In the genomic region with DNA sequence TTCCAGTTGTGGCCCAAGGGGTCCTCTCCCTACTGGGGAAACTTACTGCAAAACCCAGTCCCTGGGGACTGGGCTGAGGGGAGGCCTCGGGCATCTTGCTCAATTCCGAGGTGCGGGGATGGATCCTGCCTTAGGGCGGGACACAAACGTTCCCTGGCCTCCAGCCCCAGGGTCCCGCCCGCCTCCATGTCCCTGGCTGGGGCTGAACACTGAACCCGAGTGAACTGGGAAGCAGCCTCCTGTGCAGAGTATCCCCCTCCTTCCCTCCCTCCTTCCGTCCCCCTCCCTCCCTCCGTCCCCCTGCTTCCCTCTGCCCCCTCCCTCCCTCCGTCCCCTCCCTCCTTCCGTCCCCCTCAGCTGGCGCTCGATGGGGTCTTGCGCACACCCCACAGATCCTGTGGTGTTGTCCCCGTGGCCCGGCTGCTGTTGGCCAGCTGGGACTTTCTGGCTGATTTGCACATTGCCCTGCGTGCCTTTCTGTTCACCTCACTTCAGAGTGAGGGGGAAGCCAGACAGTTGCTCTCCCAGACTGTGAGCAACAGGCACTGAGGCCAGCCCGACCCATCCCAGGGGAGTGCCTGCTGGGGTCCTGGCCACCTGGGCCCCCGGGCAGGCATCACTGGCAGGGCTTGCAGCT, we compare ENCODE assay signal across 14 cellular contexts. TPM values are rescaled to one million over a fixed set of nuclear protein-coding genes. Genes with fewer than 3 reads are reported as not detected.
A peak's percentile ranks its signal among the peaks of the same experiment; 100 is the strongest.
DNase-seq lines count a peak whose midpoint lies in the region; ATAC-seq, FAIRE-seq and TF ChIP-seq lines count a peak whose summit lies in the region.
"Had no signal": no experiment of that assay in that cellular context is flagged by ENCODE, and none has a peak within 500 bp of the region (broad histone marks: within the 10 kb centered on the region; RNA-seq: fewer than 3 reads in every experiment).

No MANE protein-coding gene starts in this region.

- in situ Hi-C loops in IMR-90 (cut with MboI; ENCODE audit: low sequenced_read_pairs) = no loop called here

- peak overlapping the region; percentile 24; the same call in 1 of the 2 replicates for H3K9ac ChIP-seq in IMR-90 (ENCODE audit: low read depth, low read length)
- H3K9ac ChIP-seq in neuronal stem cell (ENCODE audit: low read depth, low read length, poor library complexity) = peak overlapping the region; percentile 60
- H3K9ac ChIP-seq: SK-N-SH had no signal

- no peak overlapping the region for H3K14ac ChIP-seq in IMR-90 (replicated peaks; ENCODE audit: low read depth, low read length)
- peak overlapping the region; percentile 38 for H3K14ac ChIP-seq in neuronal stem cell (ENCODE audit: low read length)

- POLR2A ChIA-PET in IMR-90 (lab: Charles Lee; ENCODE audit: unreplicated experiment) = no interaction called here

- peak overlapping the region; percentile 34 for H3K27ac ChIP-seq in IMR-90 (ENCODE audit: insufficient read depth, low read length)
- no peak overlapping the region for H3K27ac ChIP-seq in neuronal stem cell (replicated peaks; ENCODE audit: low read length)

- BruUV-seq in IMR-90 (replicated peaks; lab: Mats Ljungman, UMichigan) = no TSS peak

- H3K4me2 ChIP-seq in IMR-90 (ENCODE audit: low read depth, low read length) = peak overlapping the region; percentile 4; the same call in 1 of the 2 replicates
- no peak overlapping the region for H3K4me2 ChIP-seq in neuronal stem cell (ENCODE audit: insufficient read depth, low read length, poor library complexity, severe bottlenecking)
- H3K4me2 ChIP-seq: SK-N-SH had no signal

- H2AK9ac ChIP-seq in IMR-90 (replicated peaks; ENCODE audit: low read depth, low read length, poor library complexity) = peak overlapping the region; percentile 93

- H4K91ac ChIP-seq in IMR-90 (ENCODE audit: insufficient read depth, low read depth, low read length) (peak overlapping the region; percentile 37), neuronal stem cell (ENCODE audit: low read depth, low read length, poor library complexity) (no peak overlapping the region)

- dilution Hi-C loops in IMR-90 (cut with HindIII; ENCODE audit: low sequenced_read_pairs, unreplicated experiment) = no loop called here

- no peak for TF ChIP-seq CTCF in IMR-90 (conservative IDR thresholded peaks at IDR 0.05; ENCODE audit: low read depth, low read length)

- 0 out of 4 replicates have a peak overlapping the region, but pooled peaks have one; percentile 27 to 47 for H4K8ac ChIP-seq in IMR-90 (ENCODE audit: low read depth in 2 of 2, low read length in 2 of 2)
- H4K8ac ChIP-seq in neuronal stem cell (ENCODE audit: low read depth, low read length) = no peak overlapping the region

- no peak overlapping the region for H2AK5ac ChIP-seq in IMR-90 (ENCODE audit: low read depth, low read length)
- no peak overlapping the region for H2AK5ac ChIP-seq in neuronal stem cell (ENCODE audit: low read depth, low read length)

- H3K4me3 ChIP-seq in IMR-90 (ENCODE audit: insufficient read depth, low read depth, low read length) = no peak overlapping the region
- H3K4me3 ChIP-seq in neuronal stem cell (ENCODE audit: low read length in 2 of 2) = no peak overlapping the region
- H3K4me3 ChIP-seq: thyroid gland had no signal

- FAIRE-seq in H54 (lab: Jason Lieb, UNC) = no peak
- FAIRE-seq: islet of Langerhans had no signal

- peak; percentile 77 for DNase-seq in AG08396 (ENCODE audit: low spot score)
- DNase-seq in IMR-90 = peak; percentile 69
- peak; percentile 73 for DNase-seq in fibroblast of gingiva (ENCODE audit: low read depth)
- DNase-seq in neuronal stem cell (ENCODE audit: low spot score) = no peak
- no peak for DNase-seq in NCI-H1694 (lab: John Stamatoyannopoulos, UW)
- no peak for DNase-seq in H54 (ENCODE audit: insufficient read length, low spot score)
- DNase-seq in stimulated activated CD4-positive, alpha-beta T cell treated with anti-CD3 and anti-CD28 coated beads, Interleukin-12 subunit alpha, Interleukin-12 subunit beta, amount 100 ng/mL, for 4 hours = no peak
- DNase-seq: activated CD8-positive, alpha-beta memory T cell treated with anti-CD3 and anti-CD28 coated beads, Interleukin-2, amount 10 ng/mL, durations not matched to agents 7 days and 5 days; caudate nucleus; NCI-H2081; SK-N-SH had no signal

- intact Hi-C loops in IMR-90 (cut with micrococcal nuclease) = no loop called here

- H2BK5ac ChIP-seq in IMR-90 (ENCODE audit: low read depth, low read length, poor library complexity, severe bottlenecking) = peak overlapping the region; percentile 43
- no peak overlapping the region for H2BK5ac ChIP-seq in neuronal stem cell (ENCODE audit: low read length)

- H3K9me3 ChIP-seq in IMR-90 (ENCODE audit: control insufficient read depth, insufficient read depth, low read length) (no peaks in the 10 kb centered on the region), neuronal stem cell (replicated peaks in 1 of 2; ENCODE audit: control insufficient read depth in 2 of 2, insufficient read depth in 1 of 2, low read depth in 1 of 2, low read length in 2 of 2) (no peaks in the 10 kb centered on the region)
- H3K9me3 ChIP-seq: SK-N-SH, thyroid gland had no signal

- peaks cover 81% of the 10 kb centered on the region for H4K20me1 ChIP-seq in IMR-90 (ENCODE audit: insufficient read depth, low read length)

- H3K36me3 ChIP-seq in IMR-90 (ENCODE audit: control insufficient read depth, insufficient read depth, low read length) = peaks cover 8% of the 10 kb centered on the region
- peaks cover 6 to 14% of the 10 kb centered on the region in 2 donors for H3K36me3 ChIP-seq in neuronal stem cell (replicated peaks in 1 of 2; ENCODE audit: control insufficient read depth in 2 of 2, insufficient read depth in 2 of 2, low read length in 2 of 2)

- 41% methylated on average over 8 of the region's 20 CpGs; no CpG with 5 or more reads in 1 of the 2 experiments for WGBS in IMR-90 (ENCODE audit: extremely low coverage in 2 of 2, insufficient read length in 1 of 2), 2 experiments
- WGBS in neuronal stem cell (ENCODE audit: extremely low coverage in 2 of 2, insufficient read length in 2 of 2, insufficient replicate concordance in 1 of 2), 2 donors = no CpG with 5 or more reads among the region's 20 CpGs

- TF ChIP-seq RAD21 in IMR-90 (IDR thresholded peaks at IDR 0.05; ENCODE audit: low read length) = no peak

- TF ChIP-seq POLR2A in IMR-90 (IDR thresholded peaks at IDR 0.05; ENCODE audit: low read depth, low read length) (no peak), H54 (IDR thresholded peaks at IDR 0.05; ENCODE audit: low read depth, low read length) (no peak)

- ATAC-seq in IMR-90 (ENCODE audit: low read depth) (peak; percentile 25), HG03175 (IDR thresholded peaks at IDR 0.05; ENCODE audit: unreplicated experiment) (no peak)
- ATAC-seq: activated CD8-positive, alpha-beta memory T cell treated with anti-CD3 and anti-CD28 coated beads, Interleukin-2, amount 10 ng/mL, durations not matched to agents 7 days and 5 days had no signal

- peaks cover 0 to 72% of the 10 kb centered on the region in 2 experiments; a peak in 3 of 4 replicates for H3K79me1 ChIP-seq in IMR-90 (ENCODE audit: low read depth in 1 of 2, low read length in 2 of 2)
- peaks cover 54% of the 10 kb centered on the region for H3K79me1 ChIP-seq in neuronal stem cell (ENCODE audit: low read depth, low read length)

- H3K27me3 ChIP-seq in IMR-90 (ENCODE audit: control insufficient read depth, insufficient read depth, low read length) (no peaks in the 10 kb centered on the region), neuronal stem cell (ENCODE audit: control insufficient read depth in 3 of 3, insufficient read depth in 3 of 3, low read depth in 1 of 3, low read length in 3 of 3) (no peaks in the 10 kb centered on the region)
- H3K27me3 ChIP-seq: thyroid gland had no signal

- H3K23ac ChIP-seq in IMR-90 (ENCODE audit: low read depth, low read length) (no peak overlapping the region), neuronal stem cell (ENCODE audit: low read depth, low read length, poor library complexity) (no peak overlapping the region)

- no peak overlapping the region for H3K18ac ChIP-seq in IMR-90 (ENCODE audit: low read depth, low read length)
- H3K18ac ChIP-seq in neuronal stem cell (ENCODE audit: low read length) = peak overlapping the region; percentile 28

- no peak overlapping the region for H3K56ac ChIP-seq in IMR-90 (ENCODE audit: extremely low read depth, insufficient read depth, low read length)

- no peak overlapping the region for H2AFZ ChIP-seq in IMR-90 (replicated peaks; ENCODE audit: low read length, poor library complexity)
- no peak overlapping the region for H2AFZ ChIP-seq in neuronal stem cell (ENCODE audit: low read length)

- no peak overlapping the region for H2BK20ac ChIP-seq in IMR-90 (ENCODE audit: low read depth, low read length)

- H2BK15ac ChIP-seq in IMR-90 (ENCODE audit: low read depth, low read length) = no peak overlapping the region
- no peak overlapping the region for H2BK15ac ChIP-seq in neuronal stem cell (ENCODE audit: low read length)

- no peak overlapping the region for H2BK120ac ChIP-seq in IMR-90 (ENCODE audit: low read depth, low read length)
- H2BK120ac ChIP-seq in neuronal stem cell (ENCODE audit: low read depth, low read length) = no peak overlapping the region

- no peak overlapping the region for H4K5ac ChIP-seq in IMR-90 (ENCODE audit: low read depth, low read length)

- no peak overlapping the region for H2BK12ac ChIP-seq in neuronal stem cell (ENCODE audit: low read length)

- H3K4ac ChIP-seq in IMR-90 (ENCODE audit: low read depth, low read length) (peak overlapping the region; percentile 48), neuronal stem cell (ENCODE audit: low read length) (peak overlapping the region; percentile 76)

- H3K9me1 ChIP-seq in IMR-90 (ENCODE audit: insufficient read depth, low read length) = 0 out of 2 replicates have a peak, but pooled peaks cover 8% of the 10 kb centered on the region

- CTCF ChIA-PET in IMR-90 (lab: Yijun Ruan, JAX) = no interaction called here

- H3K4me1 ChIP-seq in IMR-90 (ENCODE audit: control insufficient read depth, insufficient read depth, low read length) (peaks cover 37% of the 10 kb centered on the region), neuronal stem cell (ENCODE audit: control insufficient read depth in 2 of 2, insufficient read depth in 1 of 2, low read depth in 1 of 2, low read length in 2 of 2) (peaks cover 11 to 44% of the 10 kb centered on the region in 2 donors)

RNA-seq across cellular contexts. Expression of a gene that starts 5.5 kb away (rescaled TPM):
- 26.4 and 29.6 TPM in 2 replicates for total RNA-seq in IMR-90 (2012; rRNA removed)
- 52.6 and 55.1 TPM in 2 replicates for polyA plus RNA-seq in IMR-90 (2012; rRNA removed)
- polyA plus RNA-seq in IMR-90 (2012; cell fraction: cytosol; rRNA removed) = 37.0 and 60.8 TPM in 2 replicates
- polyA plus RNA-seq in IMR-90 (2012; cell fraction: nucleus; rRNA removed; ENCODE audit: low replicate concordance) = 79.2 and 173 TPM in 2 replicates
- polyA plus RNA-seq in neuronal stem cell (2013, experiment 1 of 2) = 117 TPM
- polyA plus RNA-seq in neuronal stem cell (2013, experiment 2 of 2) = 112 TPM

RNA-seq across cellular contexts. Expression of a gene that starts 12.6 kb away (rescaled TPM):
- total RNA-seq in IMR-90 (2012; rRNA removed) = 1.1 TPM in 2 replicates
- 4.5 and 4.8 TPM in 2 replicates for polyA plus RNA-seq in IMR-90 (2012; rRNA removed)
- 2.8 and 4.9 TPM in 2 replicates for polyA plus RNA-seq in IMR-90 (2012; cell fraction: cytosol; rRNA removed)
- polyA plus RNA-seq in IMR-90 (2012; cell fraction: nucleus; rRNA removed; ENCODE audit: low replicate concordance) = 33.0 and 40.5 TPM in 2 replicates
- 4.2 TPM for polyA plus RNA-seq in neuronal stem cell (2013, experiment 1 of 2)
- 3.9 TPM for polyA plus RNA-seq in neuronal stem cell (2013, experiment 2 of 2)

RNA-seq across cellular contexts. Expression of a gene that starts 25.3 kb away (rescaled TPM):
- total RNA-seq in IMR-90 (2012; rRNA removed) = 7.9 and 15.6 TPM in 2 replicates
- 97.3 and 118 TPM in 2 replicates for polyA plus RNA-seq in IMR-90 (2012; rRNA removed)
- 53.6 and 146 TPM in 2 replicates for polyA plus RNA-seq in IMR-90 (2012; cell fraction: cytosol; rRNA removed)
- polyA plus RNA-seq in IMR-90 (2012; cell fraction: nucleus; rRNA removed; ENCODE audit: low replicate concordance) = 423 and 1,655 TPM in 2 replicates
- 27.8 TPM for polyA plus RNA-seq in neuronal stem cell (2013, experiment 1 of 2)
- polyA plus RNA-seq in neuronal stem cell (2013, experiment 2 of 2) = 26.3 TPM

RNA-seq across cellular contexts. Expression of a gene that starts 35.4 kb away (rescaled TPM):
- not detected in 2 replicates for total RNA-seq in IMR-90 (2012; rRNA removed)
- polyA plus RNA-seq in IMR-90 (2012; rRNA removed) = 0.05 and 0.06 TPM in 2 replicates
- 0.05 and 0.09 TPM in 2 replicates for polyA plus RNA-seq in IMR-90 (2012; cell fraction: cytosol; rRNA removed)
- 0.76 and 1.1 TPM in 2 replicates for polyA plus RNA-seq in IMR-90 (2012; cell fraction: nucleus; rRNA removed; ENCODE audit: low replicate concordance)
- 4.7 TPM for polyA plus RNA-seq in neuronal stem cell (2013, experiment 1 of 2)
- 4.7 TPM for polyA plus RNA-seq in neuronal stem cell (2013, experiment 2 of 2)

RNA-seq across cellular contexts. Expression of a gene that starts 44.2 kb away (rescaled TPM):
- 34.4 and 50.3 TPM in 2 replicates for total RNA-seq in IMR-90 (2012; rRNA removed)
- polyA plus RNA-seq in IMR-90 (2012; rRNA removed) = 93.7 and 94.1 TPM in 2 replicates
- 56.2 and 108 TPM in 2 replicates for polyA plus RNA-seq in IMR-90 (2012; cell fraction: cytosol; rRNA removed)
- 97.5 and 242 TPM in 2 replicates for polyA plus RNA-seq in IMR-90 (2012; cell fraction: nucleus; rRNA removed; ENCODE audit: low replicate concordance)
- 74.1 TPM for polyA plus RNA-seq in neuronal stem cell (2013, experiment 1 of 2)
- polyA plus RNA-seq in neuronal stem cell (2013, experiment 2 of 2) = 70.9 TPM

Comparison
In these comparisons a context has a peak if more than half of its experiments do, and no peak if none do; other contexts are left out.
1. DNase-seq: peak in AG08396 (single experiment), IMR-90 (single experiment) and fibroblast of gingiva (single experiment); none in neuronal stem cell (single experiment), NCI-H1694 (single experiment), H54 (single experiment) and stimulated activated CD4-positive, alpha-beta T cell treated with anti-CD3 and anti-CD28 coated beads, Interleukin-12 subunit alpha, Interleukin-12 subunit beta, amount 100 ng/mL, for 4 hours (single experiment).